ENCODE assay signal across 8 cellular contexts in the genomic region with DNA sequence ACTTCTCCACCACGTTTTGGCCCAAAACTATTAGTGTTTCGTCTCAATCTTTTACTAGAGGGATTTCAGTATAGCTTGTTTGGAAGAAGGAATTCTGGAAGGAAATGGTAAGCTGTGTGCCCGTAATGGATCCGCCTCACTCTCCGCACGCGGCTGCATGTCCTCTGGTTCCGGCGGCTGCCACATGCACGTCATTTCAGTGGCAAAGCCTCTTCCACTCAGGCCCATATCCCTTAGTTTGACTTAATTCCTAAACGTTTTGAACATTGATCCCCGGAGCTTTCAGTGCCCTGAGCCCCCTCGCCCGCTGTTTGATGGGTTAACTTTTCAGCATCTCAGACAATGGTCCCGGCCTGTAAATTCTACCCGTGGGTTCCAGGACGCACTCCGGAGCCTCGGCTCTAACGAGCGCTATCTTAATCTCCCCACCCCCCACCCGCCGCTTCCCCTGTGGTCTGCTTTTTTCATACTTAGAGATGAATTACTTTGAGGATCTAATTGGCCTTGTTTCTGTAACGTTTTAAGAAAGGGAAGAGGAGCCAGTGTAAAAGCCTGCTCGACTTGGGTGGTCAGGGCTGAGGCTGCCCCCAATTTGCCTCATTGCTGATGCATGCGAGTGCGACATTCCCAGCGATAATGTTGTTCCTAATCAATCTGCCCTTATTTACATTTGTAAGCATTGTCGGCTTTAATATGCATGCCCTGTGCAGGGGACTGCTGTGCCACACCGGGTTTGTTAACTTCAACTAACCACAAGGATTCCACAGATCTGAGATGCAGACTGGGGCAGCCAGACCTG. TPM values are rescaled to one million over a fixed set of nuclear protein-coding genes. Genes with fewer than 3 reads are reported as not detected.
A peak's percentile ranks its signal among the peaks of the same experiment; 100 is the strongest.
DNase-seq lines count a peak whose midpoint lies in the region; ATAC-seq and TF ChIP-seq lines count a peak whose summit lies in the region.

No MANE protein-coding gene starts in this region.

- no peak for TF ChIP-seq CTCF in BJ (IDR thresholded peaks at IDR 0.05; ENCODE audit: insufficient read depth, low read depth, low read length)
- no peak for TF ChIP-seq CTCF in ascending aorta (IDR thresholded peaks at IDR 0.05)
- no peak for TF ChIP-seq CTCF in uterus (IDR thresholded peaks at IDR 0.05)

- ATAC-seq in left colon, result no peak
- no peak for ATAC-seq in GM18505 (IDR thresholded peaks at IDR 0.05; ENCODE audit: unreplicated experiment)

- TF ChIP-seq POLR2A in uterus (IDR thresholded peaks at IDR 0.05), result no peak
- TF ChIP-seq POLR2A in GM18505 (IDR thresholded peaks at IDR 0.05; ENCODE audit: borderline replicate concordance, extremely low read depth, insufficient read depth, insufficient read length), result no peak

- H3K4me1 ChIP-seq in ascending aorta (peaks cover 6 to 18% of the 10 kb centered on the region in 2 donors), uterus (peaks cover 0 to 7% of the 10 kb centered on the region in 2 donors)

- POLR2A ChIA-PET in BJ (lab: Charles Lee), result no interaction called here

- H3K4me3 ChIP-seq in BJ (ENCODE audit: low read depth, low read length) (peak overlapping the region; percentile 73), ascending aorta (peak overlapping the region in 1 of 2 donors; percentile 86), uterus (no peak overlapping the region)

- DNase-seq in BJ (ENCODE audit: low read depth), result no peak
- peak in 55 of 76 experiments; percentile 13 to 63 (median 35) for DNase-seq in HUDEP-2 (lab: John Stamatoyannopoulos, UW; ENCODE audit: unreplicated experiment in 76 of 76)
- DNase-seq in ascending aorta (ENCODE audit: low spot score in 2 of 2), result no peak
- DNase-seq in left colon, result peak; percentile 33 to 40
- DNase-seq in uterus, result no peak
- no peak for DNase-seq in NCI-H187 treated with DMSO at 0.1 percent for 48 hours (lab: John Stamatoyannopoulos, UW)
- DNase-seq in DMS153 (lab: John Stamatoyannopoulos, UW), result no peak

- H3K9me3 ChIP-seq in ascending aorta (no peaks in the 10 kb centered on the region), uterus (no peaks in the 10 kb centered on the region)

- intact Hi-C loops in ascending aorta (cut with DNase I), result loop anchor here (2.0 to 10.0 kb wide), 5 partner anchors 195 to 1937 kb away; partner anchors contain the start of genes FANCC, PHF2 and ZNF367
- intact Hi-C loops in left colon (cut with DNase I, micrococcal nuclease), result no loop called here
- intact Hi-C loops in uterus (cut with DNase I; ENCODE audit: low total_unique reads), result no loop called here

- CTCF ChIA-PET in BJ (lab: Yijun Ruan, JAX), result interaction anchor here (0.5 kb wide), 1 partner anchor 142 kb away, joined by 3 read pairs; no protein-coding TSS in a partner anchor

- H3K27ac ChIP-seq in ascending aorta, result peak overlapping the region; percentile 78 to 87
- H3K27ac ChIP-seq in uterus, result peak overlapping the region; percentile 91 to 93

- H3K27me3 ChIP-seq in BJ (ENCODE audit: control insufficient read depth, insufficient read depth, low read length), result no peaks in the 10 kb centered on the region
- H3K27me3 ChIP-seq in ascending aorta, result no peaks in the 10 kb centered on the region
- H3K27me3 ChIP-seq in uterus, result no peaks in the 10 kb centered on the region

- no peaks in the 10 kb centered on the region for H3K36me3 ChIP-seq in BJ (ENCODE audit: control insufficient read depth, insufficient read depth, low read length)
- no peaks in the 10 kb centered on the region for H3K36me3 ChIP-seq in ascending aorta
- H3K36me3 ChIP-seq in uterus, result no peaks in the 10 kb centered on the region

RNA-seq across cellular contexts. Expression of gene PTCH1, which starts 4.6 kb away (rescaled TPM):
- polyA plus RNA-seq in BJ (2011; rRNA removed), result 1.5 and 2.8 TPM in 2 replicates
- polyA minus RNA-seq in BJ (2011; rRNA and poly(A)+ RNA removed), result 6.1 and 6.5 TPM in 2 replicates
- total RNA-seq in ascending aorta (25.2 TPM), left colon (10 to 100 TPM; 18.6 to 35.4 TPM), uterus (10 to 100 TPM in 2 of 4 donors, 1 to 10 TPM in 2; 7.4 to 24.6 (median 10.8) TPM)

Comparison
In these comparisons a context has a peak if more than half of its experiments do, and no peak if none do; other contexts are left out.
1. DNase-seq: peak in HUDEP-2 (55 of 76) and left colon (2 of 2); none in BJ (single experiment), ascending aorta (0 of 2), uterus (0 of 2), NCI-H187 treated with DMSO at 0.1 percent for 48 hours (single experiment) and DMS153 (single experiment).